ENCODE assay signal across 9 cellular contexts in genomic region chr3:11530153-11530721, GRCh38.
DNase-seq lines count a peak whose midpoint lies in the region; ATAC-seq and TF ChIP-seq lines count a peak whose summit lies in the region.
"Had no signal": no experiment of that assay in that cellular context is flagged by ENCODE, and none has a peak within 500 bp of the region (broad histone marks: within the 10 kb centered on the region; RNA-seq: fewer than 3 reads in every experiment).

No MANE protein-coding gene starts in this region.

- WGBS in gastroesophageal sphincter (ENCODE audit: low coverage in 1 of 2), 2 donors: 24 to 43% methylated on average over 3 to 5 of the region's 11 CpGs

- no peaks in the 10 kb centered on the region for H3K27me3 ChIP-seq in gastroesophageal sphincter

- no peaks in the 10 kb centered on the region for H3K36me3 ChIP-seq in gastroesophageal sphincter
- H3K36me3 ChIP-seq: HAP-1 had no signal

- TF ChIP-seq CTCF in RWPE1 (conservative IDR thresholded peaks at IDR 0.05; ENCODE audit: low read depth) (peak; percentile 39; the same call in 1 of the 2 replicates), gastroesophageal sphincter (IDR thresholded peaks at IDR 0.05) (peak in 3 of 4 experiments; percentile 15 to 36 (median 19)), retinal pigment epithelial cell (conservative IDR thresholded peaks at IDR 0.05; ENCODE audit: low read depth, low read length) (peak; percentile 37)

- CTCF ChIA-PET in RWPE1 (lab: Yijun Ruan, JAX): interaction anchor here (0.7 to 0.9 kb wide), 2 partner anchors 72 to 151 kb away, joined by 3 to 5 read pairs; no protein-coding TSS in a partner anchor

- H3K27ac ChIP-seq in RWPE1 (peak overlapping the region; percentile 97), gastroesophageal sphincter (peak overlapping the region in 2 of 4 donors; percentile 25 to 41)

- no peaks in the 10 kb centered on the region for H3K9me3 ChIP-seq in gastroesophageal sphincter
- H3K9me3 ChIP-seq: HAP-1 had no signal

- peak; percentile 69 for ATAC-seq in gastroesophageal sphincter
- ATAC-seq in HG02678 (IDR thresholded peaks at IDR 0.05; ENCODE audit: unreplicated experiment): no peak
- no peak for ATAC-seq in HG03196 (IDR thresholded peaks at IDR 0.05; ENCODE audit: unreplicated experiment)

- H3K4me3 ChIP-seq in gastroesophageal sphincter: no peak overlapping the region
- no peak overlapping the region for H3K4me3 ChIP-seq in retinal pigment epithelial cell (ENCODE audit: low read length)
- H3K4me3 ChIP-seq: HAP-1 had no signal

- TF ChIP-seq POLR2A in gastroesophageal sphincter (IDR thresholded peaks at IDR 0.05): no peak

- POLR2A ChIA-PET in RWPE1 (lab: Yijun Ruan, JAX; ENCODE audit: low non-redundant PET): no interaction called here

- peaks cover 0 to 39% (median 0%) of the 10 kb centered on the region in 3 donors for H3K4me1 ChIP-seq in gastroesophageal sphincter
- H3K4me1 ChIP-seq: HAP-1 had no signal

- no peak for TF ChIP-seq EP300 in gastroesophageal sphincter (IDR thresholded peaks at IDR 0.05)

- DNase-seq in EL: peak; percentile 93
- DNase-seq in RWPE1 (ENCODE audit: low spot score): peak; percentile 82
- peak; percentile 75 for DNase-seq in retinal pigment epithelial cell (ENCODE audit: low read depth)
- DNase-seq in stimulated activated CD8-positive, alpha-beta memory T cell treated with anti-CD3 and anti-CD28 coated beads, Interleukin-4, amount 100 ng/mL, for 48 hours: no peak
- no peak for DNase-seq in activated effector memory CD4-positive, alpha-beta T cell treated with Interleukin-2 at 50 U/mL for 16 hours

Comparison
In these comparisons a context has a peak if more than half of its experiments do, and no peak if none do; other contexts are left out.
1. DNase-seq: peak in EL (single experiment), RWPE1 (single experiment) and retinal pigment epithelial cell (single experiment); none in stimulated activated CD8-positive, alpha-beta memory T cell treated with anti-CD3 and anti-CD28 coated beads, Interleukin-4, amount 100 ng/mL, for 48 hours (single experiment) and activated effector memory CD4-positive, alpha-beta T cell treated with Interleukin-2 at 50 U/mL for 16 hours (single experiment).
2. Peak in every context shown above with its lines, with median percentiles within 50 percentile points of each other: CTCF ChIP-seq.